10 cellular contexts compared by ENCODE assay signal in genomic region chr2:196149926-196150325, GRCh38.
DNase-seq lines count a peak whose midpoint lies in the region; ATAC-seq, FAIRE-seq and TF ChIP-seq lines count a peak whose summit lies in the region.
"Had no signal": no experiment of that assay in that cellular context is flagged by ENCODE, and none has a peak within 500 bp of the region (broad histone marks: within the 10 kb centered on the region; RNA-seq: fewer than 3 reads in every experiment).

No MANE protein-coding gene starts in this region.

- peak; percentile 67 for ATAC-seq in GM18502 (IDR thresholded peaks at IDR 0.05; ENCODE audit: poor library complexity, unreplicated experiment)
- ATAC-seq in GM21360 (IDR thresholded peaks at IDR 0.05; ENCODE audit: unreplicated experiment), result peak; percentile 56
- peak; percentile 52 for ATAC-seq in HG03565 (IDR thresholded peaks at IDR 0.05; ENCODE audit: unreplicated experiment)
- peak; percentile 25 for ATAC-seq in effector memory CD8-positive, alpha-beta T cell (replicated peaks)

- DNase-seq in effector memory CD8-positive, alpha-beta T cell, result no peak
- DNase-seq in amniotic stem cell (lab: John Stamatoyannopoulos, UW) (no peak), inferior parietal cortex (ENCODE audit: extremely low spot score) (no peak), RCC 7860 (ENCODE audit: low spot score) (no peak), GM10266 (ENCODE audit: extremely low spot score) (no peak)
- DNase-seq: GF-D8, MM.1S had no signal

- no peaks in the 10 kb centered on the region for H3K9me3 Mint-ChIP-seq in effector memory CD8-positive, alpha-beta T cell

- TF ChIP-seq CTCF in GM10266 (IDR thresholded peaks at IDR 0.05; ENCODE audit: control insufficient read depth, insufficient read depth, low read depth, missing control alignments), result no peak

- FAIRE-seq in RCC 7860 (lab: Jason Lieb, UNC), result no peak

- H3K27ac Mint-ChIP-seq in effector memory CD8-positive, alpha-beta T cell, result peak overlapping the region; percentile 77 to 91

- H3K27me3 Mint-ChIP-seq in effector memory CD8-positive, alpha-beta T cell, result no peaks in the 10 kb centered on the region

- peak overlapping the region; percentile 62 to 67 for H3K4me3 Mint-ChIP-seq in effector memory CD8-positive, alpha-beta T cell

- H3K4me1 Mint-ChIP-seq in effector memory CD8-positive, alpha-beta T cell (ENCODE audit: low read depth in 2 of 2), result peaks cover 48 to 86% of the 10 kb centered on the region in 2 donors

- H3K36me3 Mint-ChIP-seq in effector memory CD8-positive, alpha-beta T cell (ENCODE audit: insufficient read depth), result peaks cover 100% of the 10 kb centered on the region
